ENCODE assay signal across 2 cellular contexts in the genomic region with DNA sequence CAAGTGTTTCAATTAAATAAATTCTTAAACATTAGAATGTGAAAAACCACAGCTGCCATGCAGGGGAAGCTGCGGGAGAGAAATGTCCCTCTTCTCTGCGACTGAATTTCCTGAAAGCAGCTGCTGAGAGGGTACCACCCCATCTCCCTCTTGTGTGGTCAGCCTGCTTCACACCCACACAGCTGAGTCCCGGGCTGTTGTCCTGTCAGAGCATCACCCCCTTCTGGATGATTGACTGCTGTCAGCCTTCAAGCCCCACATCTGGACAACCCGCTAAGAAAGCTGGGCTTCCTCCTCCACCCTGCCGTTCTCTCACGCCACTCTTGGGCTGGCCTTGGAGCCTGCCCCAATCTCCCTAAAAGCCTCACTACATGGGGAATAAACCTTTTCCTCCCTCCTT.
A peak's percentile ranks its signal among the peaks of the same experiment; 100 is the strongest.
TF ChIP-seq lines count a peak whose summit lies in the region.

No MANE protein-coding gene starts in this region.

TF ChIP-seq in HepG2, 621 proteins besides CTCF, POLR2A, EP300 and RAD21:
- TF ChIP-seq ZNF605 (CRISPR knock-in tag; IDR thresholded peaks at IDR 0.05) (no peak), ZBTB43 (CRISPR knock-in tag; conservative IDR thresholded peaks at IDR 0.05) (no peak), NFYC (CRISPR knock-in tag; IDR thresholded peaks at IDR 0.05) (no peak), MTA1 (CRISPR knock-in tag; IDR thresholded peaks at IDR 0.05; ENCODE audit: borderline replicate concordance) (no peak), THAP8 (CRISPR knock-in tag; IDR thresholded peaks at IDR 0.05; ENCODE audit: borderline replicate concordance) (0 out of 2 replicates have a peak, but pooled peaks have one; percentile 39), RFX3 (CRISPR knock-in tag; IDR thresholded peaks at IDR 0.05) (no peak)
- TF ChIP-seq, protein P1, sequence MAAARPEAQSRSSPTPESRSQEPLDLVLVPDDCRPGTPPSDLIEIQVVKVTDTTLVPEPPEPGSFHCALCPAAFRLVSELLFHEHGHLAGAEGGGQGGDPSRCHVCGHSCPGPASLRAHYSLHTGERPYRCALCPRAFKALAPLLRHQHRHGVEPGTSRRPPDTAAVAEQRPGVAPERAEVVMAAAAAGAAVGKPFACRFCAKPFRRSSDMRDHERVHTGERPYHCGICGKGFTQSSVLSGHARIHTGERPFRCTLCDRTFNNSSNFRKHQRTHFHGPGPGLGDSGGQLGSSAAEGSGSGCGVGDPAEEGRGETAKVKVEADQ (CRISPR knock-in tag; IDR thresholded peaks at IDR 0.05; ENCODE audit: borderline replicate concordance): no peak

TF ChIP-seq in SK-N-SH, 30 proteins besides CTCF, POLR2A, EP300 and RAD21:
- TF ChIP-seq, protein P2, sequence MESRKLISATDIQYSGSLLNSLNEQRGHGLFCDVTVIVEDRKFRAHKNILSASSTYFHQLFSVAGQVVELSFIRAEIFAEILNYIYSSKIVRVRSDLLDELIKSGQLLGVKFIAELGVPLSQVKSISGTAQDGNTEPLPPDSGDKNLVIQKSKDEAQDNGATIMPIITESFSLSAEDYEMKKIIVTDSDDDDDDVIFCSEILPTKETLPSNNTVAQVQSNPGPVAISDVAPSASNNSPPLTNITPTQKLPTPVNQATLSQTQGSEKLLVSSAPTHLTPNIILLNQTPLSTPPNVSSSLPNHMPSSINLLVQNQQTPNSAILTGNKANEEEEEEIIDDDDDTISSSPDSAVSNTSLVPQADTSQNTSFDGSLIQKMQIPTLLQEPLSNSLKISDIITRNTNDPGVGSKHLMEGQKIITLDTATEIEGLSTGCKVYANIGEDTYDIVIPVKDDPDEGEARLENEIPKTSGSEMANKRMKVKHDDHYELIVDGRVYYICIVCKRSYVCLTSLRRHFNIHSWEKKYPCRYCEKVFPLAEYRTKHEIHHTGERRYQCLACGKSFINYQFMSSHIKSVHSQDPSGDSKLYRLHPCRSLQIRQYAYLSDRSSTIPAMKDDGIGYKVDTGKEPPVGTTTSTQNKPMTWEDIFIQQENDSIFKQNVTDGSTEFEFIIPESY (IDR thresholded peaks at IDR 0.05; ENCODE audit: borderline replicate concordance, low read depth): no peak
- TF ChIP-seq MAX (IDR thresholded peaks at IDR 0.05; ENCODE audit: low read depth) (no peak), PBX3 (IDR thresholded peaks at IDR 0.05) (no peak), NRF1 (IDR thresholded peaks at IDR 0.05; ENCODE audit: low read depth, low read length) (no peak), NFIC (IDR thresholded peaks at IDR 0.05; ENCODE audit: borderline replicate concordance) (no peak), FOXJ3 (CRISPR knock-in tag; IDR thresholded peaks at IDR 0.05) (no peak), RFX5 (IDR thresholded peaks at IDR 0.05; ENCODE audit: low read length) (no peak), SIN3A (IDR thresholded peaks at IDR 0.05; ENCODE audit: borderline replicate concordance, low read depth, low read length) (no peak)
- TF ChIP-seq, protein P3, sequence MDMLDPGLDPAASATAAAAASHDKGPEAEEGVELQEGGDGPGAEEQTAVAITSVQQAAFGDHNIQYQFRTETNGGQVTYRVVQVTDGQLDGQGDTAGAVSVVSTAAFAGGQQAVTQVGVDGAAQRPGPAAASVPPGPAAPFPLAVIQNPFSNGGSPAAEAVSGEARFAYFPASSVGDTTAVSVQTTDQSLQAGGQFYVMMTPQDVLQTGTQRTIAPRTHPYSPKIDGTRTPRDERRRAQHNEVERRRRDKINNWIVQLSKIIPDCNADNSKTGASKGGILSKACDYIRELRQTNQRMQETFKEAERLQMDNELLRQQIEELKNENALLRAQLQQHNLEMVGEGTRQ (IDR thresholded peaks at IDR 0.05; ENCODE audit: borderline replicate concordance, low read depth, low read length): no peak
